ENCODE assay signal across 7 cellular contexts in genomic region chr9:29021632-29022031, GRCh38.
"Had no signal": no experiment of that assay in that cellular context is flagged by ENCODE, and none has a peak within 500 bp of the region (broad histone marks: within the 10 kb centered on the region; RNA-seq: fewer than 3 reads in every experiment).

No MANE protein-coding gene starts in this region.

- ATAC-seq: HepG2, K562 had no signal

- H3K36me3 Mint-ChIP-seq: IgD-negative memory B cell had no signal

- H3K27ac Mint-ChIP-seq: IgD-negative memory B cell had no signal

- H3K27ac ChIP-seq: HL-60 had no signal

- H3K4me1 Mint-ChIP-seq: IgD-negative memory B cell had no signal

- H3K4me3 Mint-ChIP-seq: IgD-negative memory B cell had no signal

- H3K27me3 Mint-ChIP-seq: IgD-negative memory B cell had no signal

- H3K4me3 ChIP-seq: K562 had no signal

- DNase-seq: IMR-90, KBM-7, KG1 had no signal
